ENCODE assay signal across 15 cellular contexts in the genomic region with DNA sequence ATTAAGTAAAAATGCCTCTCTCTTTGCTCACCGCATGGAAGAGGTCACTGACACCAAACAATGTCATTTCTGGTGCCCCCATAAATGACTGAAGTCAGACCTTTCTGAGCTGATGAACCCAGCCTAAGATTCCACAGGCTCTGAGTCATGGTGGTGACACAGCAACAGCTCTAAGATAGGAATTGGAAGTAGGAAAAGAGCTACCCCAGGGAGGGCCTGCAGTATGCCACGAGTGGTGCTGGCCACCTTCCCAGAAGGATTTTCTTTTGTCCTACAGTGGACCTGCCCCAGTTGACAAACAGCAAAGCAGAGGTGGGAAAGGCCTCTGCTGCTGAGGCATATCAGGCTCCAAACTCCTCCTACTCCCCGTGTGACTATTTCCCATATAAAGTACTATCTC.
DNase-seq lines count a peak whose midpoint lies in the region; ATAC-seq lines count a peak whose summit lies in the region.
"Had no signal": no experiment of that assay in that cellular context is flagged by ENCODE, and none has a peak within 500 bp of the region (broad histone marks: within the 10 kb centered on the region; RNA-seq: fewer than 3 reads in every experiment).

No MANE protein-coding gene starts in this region.

- no peak overlapping the region for H3K27ac Mint-ChIP-seq in activated T-cell treated with anti-CD3 and anti-CD28 coated beads, Interleukin-2, amount 50 U/mL, for 72 hours
- no peak overlapping the region for H3K27ac Mint-ChIP-seq in activated CD4-positive, alpha-beta T cell treated with anti-CD3 and anti-CD28 coated beads for 36 hours

- intact Hi-C loops in left ventricle myocardium superior (cut with micrococcal nuclease): no loop called here
- intact Hi-C loops in activated CD4-positive, alpha-beta T cell treated with anti-CD3 and anti-CD28 coated beads for 36 hours (cut with DNase I, micrococcal nuclease): loop anchor here in 1 of 2 experiments (5.0 kb wide), 1 partner anchor 327 kb away; no protein-coding TSS in a partner anchor

- in situ Hi-C loops in ACHN (cut with HindIII; ENCODE audit: low pct_ligation_motif_present, low pct_unique_long_range_greater_than_20kb, low sequenced_read_pairs): no loop called here

- no peaks in the 10 kb centered on the region for H3K36me3 Mint-ChIP-seq in activated T-cell treated with anti-CD3 and anti-CD28 coated beads, Interleukin-2, amount 50 U/mL, for 72 hours (ENCODE audit: insufficient read depth in 2 of 2)
- H3K36me3 Mint-ChIP-seq in activated CD4-positive, alpha-beta T cell treated with anti-CD3 and anti-CD28 coated beads for 36 hours (ENCODE audit: low read depth): peaks cover 1% of the 10 kb centered on the region

- DNase-seq in ACHN: peak; percentile 74
- peak; percentile 97 for DNase-seq in HS-27A (ENCODE audit: low read depth)
- peak; percentile 54 for DNase-seq in amniotic stem cell (lab: John Stamatoyannopoulos, UW)
- no peak for DNase-seq in left ventricle myocardium superior
- no peak for DNase-seq in NK-92 (lab: John Stamatoyannopoulos, UW; ENCODE audit: unreplicated experiment)
- DNase-seq in activated T-cell treated with anti-CD3 and anti-CD28 coated beads, Interleukin-2, amount 50 U/mL, for 72 hours: no peak
- no peak for DNase-seq in activated CD4-positive, alpha-beta T cell treated with anti-CD3 and anti-CD28 coated beads for 36 hours
- DNase-seq: aorta; C1 segment of cervical spinal cord; gastrocnemius medialis; NCI-H446; stimulated activated naive CD8-positive, alpha-beta T cell treated with anti-CD3 and anti-CD28 coated beads, Interleukin-15, Interleukin-2, amounts not matched to agents 100 U/mL and 50 U/mL, for 24 hours; T-helper 1 cell had no signal

- CTCF ChIA-PET in activated CD4-positive, alpha-beta T cell treated with anti-CD3 and anti-CD28 coated beads for 36 hours (lab: Charles Lee): interaction anchor here (0.5 to 0.9 kb wide), 2 partner anchors 8 to 523 kb away, joined by 3 read pairs; no protein-coding TSS in a partner anchor

- peaks cover 33% of the 10 kb centered on the region for H3K27me3 Mint-ChIP-seq in activated T-cell treated with anti-CD3 and anti-CD28 coated beads, Interleukin-2, amount 50 U/mL, for 72 hours (ENCODE audit: low read depth)
- H3K27me3 Mint-ChIP-seq in activated CD4-positive, alpha-beta T cell treated with anti-CD3 and anti-CD28 coated beads for 36 hours: peaks cover 29% of the 10 kb centered on the region

- POLR2A ChIA-PET in activated CD4-positive, alpha-beta T cell treated with anti-CD3 and anti-CD28 coated beads for 36 hours (lab: Charles Lee): no interaction called here

- H3K9me3 Mint-ChIP-seq in activated T-cell treated with anti-CD3 and anti-CD28 coated beads, Interleukin-2, amount 50 U/mL, for 72 hours: peaks cover 4% of the 10 kb centered on the region in 2 donors
- H3K9me3 Mint-ChIP-seq in activated CD4-positive, alpha-beta T cell treated with anti-CD3 and anti-CD28 coated beads for 36 hours (ENCODE audit: low read depth): peaks cover 6% of the 10 kb centered on the region

- H3K4me1 Mint-ChIP-seq in activated T-cell treated with anti-CD3 and anti-CD28 coated beads, Interleukin-2, amount 50 U/mL, for 72 hours (ENCODE audit: low read depth): no peaks in the 10 kb centered on the region
- H3K4me1 Mint-ChIP-seq in activated CD4-positive, alpha-beta T cell treated with anti-CD3 and anti-CD28 coated beads for 36 hours: peaks cover 8% of the 10 kb centered on the region

- no peak overlapping the region for H3K4me3 Mint-ChIP-seq in activated T-cell treated with anti-CD3 and anti-CD28 coated beads, Interleukin-2, amount 50 U/mL, for 72 hours
- no peak overlapping the region for H3K4me3 Mint-ChIP-seq in activated CD4-positive, alpha-beta T cell treated with anti-CD3 and anti-CD28 coated beads for 36 hours

- ATAC-seq in left ventricle myocardium superior: peak; percentile 73
- ATAC-seq in activated T-cell treated with anti-CD3 and anti-CD28 coated beads, Interleukin-2, amount 50 U/mL, for 72 hours (replicated peaks in 1 of 2): no peak
- ATAC-seq in GM18517 (IDR thresholded peaks at IDR 0.05; ENCODE audit: unreplicated experiment): no peak
- no peak for ATAC-seq in activated CD4-positive, alpha-beta T cell treated with anti-CD3 and anti-CD28 coated beads for 36 hours
- ATAC-seq: gastrocnemius medialis; K562; stimulated activated naive CD8-positive, alpha-beta T cell treated with anti-CD3 and anti-CD28 coated beads, Interleukin-15, Interleukin-2, amounts not matched to agents 100 U/mL and 50 U/mL, for 24 hours had no signal

Comparison
In these comparisons a context has a peak if more than half of its experiments do, and no peak if none do; other contexts are left out.
1. DNase-seq: peak in ACHN (single experiment), HS-27A (single experiment) and amniotic stem cell (single experiment); none in left ventricle myocardium superior (single experiment), NK-92 (single experiment), activated T-cell treated with anti-CD3 and anti-CD28 coated beads, Interleukin-2, amount 50 U/mL, for 72 hours (0 of 2) and activated CD4-positive, alpha-beta T cell treated with anti-CD3 and anti-CD28 coated beads for 36 hours (single experiment).